Comparison of ENCODE assay signal across 1 cellular context in genomic region chr2:46332686-46333281, GRCh38.
TF ChIP-seq lines count a peak whose summit lies in the region.

No MANE protein-coding gene starts in this region.

TF ChIP-seq in SK-N-SH treated with all-trans-retinoic acid at 6 μM for 48 hours, 23 proteins besides CTCF, POLR2A, EP300 and RAD21 (continued from another document):
- TF ChIP-seq TSHZ2 (CRISPR knock-in tag; IDR thresholded peaks at IDR 0.05) (no peak), POU6F1 (CRISPR knock-in tag; IDR thresholded peaks at IDR 0.05; ENCODE audit: borderline replicate concordance, low read depth) (no peak), PPARA (CRISPR knock-in tag; IDR thresholded peaks at IDR 0.05; ENCODE audit: borderline replicate concordance) (no peak), ISL1 (CRISPR knock-in tag; IDR thresholded peaks at IDR 0.05) (no peak), GLIS3 (CRISPR knock-in tag; IDR thresholded peaks at IDR 0.05) (no peak), RARB (CRISPR knock-in tag; IDR thresholded peaks at IDR 0.05) (no peak), TCF4 (CRISPR knock-in tag; IDR thresholded peaks at IDR 0.05; ENCODE audit: borderline replicate concordance) (no peak), ZC3H10 (CRISPR knock-in tag; IDR thresholded peaks at IDR 0.05) (no peak)
- TF ChIP-seq, protein P1, sequence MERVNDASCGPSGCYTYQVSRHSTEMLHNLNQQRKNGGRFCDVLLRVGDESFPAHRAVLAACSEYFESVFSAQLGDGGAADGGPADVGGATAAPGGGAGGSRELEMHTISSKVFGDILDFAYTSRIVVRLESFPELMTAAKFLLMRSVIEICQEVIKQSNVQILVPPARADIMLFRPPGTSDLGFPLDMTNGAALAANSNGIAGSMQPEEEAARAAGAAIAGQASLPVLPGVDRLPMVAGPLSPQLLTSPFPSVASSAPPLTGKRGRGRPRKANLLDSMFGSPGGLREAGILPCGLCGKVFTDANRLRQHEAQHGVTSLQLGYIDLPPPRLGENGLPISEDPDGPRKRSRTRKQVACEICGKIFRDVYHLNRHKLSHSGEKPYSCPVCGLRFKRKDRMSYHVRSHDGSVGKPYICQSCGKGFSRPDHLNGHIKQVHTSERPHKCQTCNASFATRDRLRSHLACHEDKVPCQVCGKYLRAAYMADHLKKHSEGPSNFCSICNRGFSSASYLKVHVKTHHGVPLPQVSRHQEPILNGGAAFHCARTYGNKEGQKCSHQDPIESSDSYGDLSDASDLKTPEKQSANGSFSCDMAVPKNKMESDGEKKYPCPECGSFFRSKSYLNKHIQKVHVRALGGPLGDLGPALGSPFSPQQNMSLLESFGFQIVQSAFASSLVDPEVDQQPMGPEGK (CRISPR knock-in tag; IDR thresholded peaks at IDR 0.05; ENCODE audit: borderline replicate concordance) = no peak
- TF ChIP-seq, protein P2, sequence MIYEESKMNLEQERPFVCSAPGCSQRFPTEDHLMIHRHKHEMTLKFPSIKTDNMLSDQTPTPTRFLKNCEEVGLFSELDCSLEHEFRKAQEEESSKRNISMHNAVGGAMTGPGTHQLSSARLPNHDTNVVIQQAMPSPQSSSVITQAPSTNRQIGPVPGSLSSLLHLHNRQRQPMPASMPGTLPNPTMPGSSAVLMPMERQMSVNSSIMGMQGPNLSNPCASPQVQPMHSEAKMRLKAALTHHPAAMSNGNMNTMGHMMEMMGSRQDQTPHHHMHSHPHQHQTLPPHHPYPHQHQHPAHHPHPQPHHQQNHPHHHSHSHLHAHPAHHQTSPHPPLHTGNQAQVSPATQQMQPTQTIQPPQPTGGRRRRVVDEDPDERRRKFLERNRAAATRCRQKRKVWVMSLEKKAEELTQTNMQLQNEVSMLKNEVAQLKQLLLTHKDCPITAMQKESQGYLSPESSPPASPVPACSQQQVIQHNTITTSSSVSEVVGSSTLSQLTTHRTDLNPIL (CRISPR knock-in tag; IDR thresholded peaks at IDR 0.05; ENCODE audit: low read depth) = no peak
TF ChIP-seq in SK-N-SH treated with all-trans-retinoic acid at 6 μM for 48 hours: peak in this region for 0.
